20 cellular contexts compared by ENCODE assay signal in genomic region chr2:30191107-30191506, GRCh38. TPM values are rescaled to one million over a fixed set of nuclear protein-coding genes. Genes with fewer than 3 reads are reported as not detected.
DNase-seq lines count a peak whose midpoint lies in the region; FAIRE-seq and TF ChIP-seq lines count a peak whose summit lies in the region.
"Had no signal": no experiment of that assay in that cellular context is flagged by ENCODE, and none has a peak within 500 bp of the region (broad histone marks: within the 10 kb centered on the region; RNA-seq: fewer than 3 reads in every experiment).

No MANE protein-coding gene starts in this region.

- H3K4me3 ChIP-seq in CD8-positive, alpha-beta memory T cell (ENCODE audit: low read length): no peak overlapping the region
- H3K4me3 ChIP-seq in WERI-Rb-1 (ENCODE audit: low read depth, low read length): no peak overlapping the region
- H3K4me3 ChIP-seq in H1 (ENCODE audit: extremely low read depth in 1 of 4, insufficient read depth in 2 of 4, low read depth in 3 of 4, low read length in 4 of 4): no peak overlapping the region
- H3K4me3 ChIP-seq in stomach: no peak overlapping the region
- H3K4me3 ChIP-seq: BLaER1, GM12878 had no signal

- H2BK5ac ChIP-seq in H1 (ENCODE audit: low read depth, low read length): 0 out of 2 replicates have a peak overlapping the region, but pooled peaks have one; percentile 20

- FAIRE-seq in H1 (lab: Jason Lieb, UNC): no peak
- FAIRE-seq: GM12878, GM19239, H54 had no signal

- no peak overlapping the region for H2AFZ ChIP-seq in H1 (ENCODE audit: low read length)

- no peak overlapping the region for H3K56ac ChIP-seq in H1 (replicated peaks; ENCODE audit: insufficient read length, low read depth, low read length)

- no peaks in the 10 kb centered on the region for H3K36me3 ChIP-seq in CD8-positive, alpha-beta memory T cell (ENCODE audit: insufficient read depth, low read length)
- H3K36me3 ChIP-seq in WERI-Rb-1 (no peaks in the 10 kb centered on the region), H1 (ENCODE audit: control insufficient read depth in 2 of 4, insufficient read depth in 4 of 4, low read length in 3 of 4) (no peaks in the 10 kb centered on the region), stomach (no peaks in the 10 kb centered on the region)
- H3K36me3 ChIP-seq: BLaER1 had no signal

- no peak overlapping the region for H4K8ac ChIP-seq in H1 (ENCODE audit: extremely low read depth, insufficient read depth, low read length)

- peaks cover 0 to 2% (median 0%) of the 10 kb centered on the region in 3 donors for H3K36me3 Mint-ChIP-seq in CD8-positive, alpha-beta memory T cell
- no peaks in the 10 kb centered on the region for H3K36me3 Mint-ChIP-seq in progenitor cell of endocrine pancreas (ENCODE audit: insufficient read depth)
- H3K36me3 Mint-ChIP-seq: CD14-positive monocyte; CD4-positive, alpha-beta memory T cell had no signal

- no peak overlapping the region for H2AK5ac ChIP-seq in H1 (ENCODE audit: low read depth, low read length)

- H2BK120ac ChIP-seq in H1 (replicated peaks; ENCODE audit: low read depth, low read length): no peak overlapping the region

- H3K79me2 ChIP-seq in H1 (ENCODE audit: control insufficient read depth in 1 of 2, insufficient read depth in 2 of 2, low read length in 2 of 2): no peaks in the 10 kb centered on the region

- H3K4me3 Mint-ChIP-seq in CD8-positive, alpha-beta memory T cell: no peak overlapping the region
- H3K4me3 Mint-ChIP-seq in progenitor cell of endocrine pancreas (ENCODE audit: low read depth): no peak overlapping the region
- H3K4me3 Mint-ChIP-seq: CD14-positive monocyte; CD4-positive, alpha-beta memory T cell had no signal

- H3K9me3 ChIP-seq in CD8-positive, alpha-beta memory T cell (ENCODE audit: low read length): no peaks in the 10 kb centered on the region
- peaks cover 5% of the 10 kb centered on the region for H3K9me3 ChIP-seq in WERI-Rb-1 (ENCODE audit: severe bottlenecking)
- H3K9me3 ChIP-seq in H1 (ENCODE audit: insufficient read depth in 2 of 2, low read depth in 1 of 2, low read length in 1 of 2): no peaks in the 10 kb centered on the region
- no peaks in the 10 kb centered on the region for H3K9me3 ChIP-seq in stomach
- H3K9me3 ChIP-seq: BLaER1 had no signal

- no peaks in the 10 kb centered on the region for H4K20me1 ChIP-seq in H1 (replicated peaks in 1 of 2; ENCODE audit: control insufficient read depth in 1 of 2, insufficient read depth in 2 of 2, low read length in 2 of 2)
- H4K20me1 ChIP-seq: BLaER1 had no signal

- CTCF ChIA-PET in CD8-positive, alpha-beta memory T cell (lab: Charles Lee): no interaction called here
- CTCF ChIA-PET in H1 (lab: Charles Lee; ENCODE audit: partially characterized antibody): interaction anchor here (1.4 to 2.3 kb wide), 3 partner anchors 26 to 520 kb away, joined by 5 to 7 read pairs (median 6); no protein-coding TSS in a partner anchor

- TF ChIP-seq RAD21 in H1 (IDR thresholded peaks at IDR 0.05 in 1 of 2, conservative IDR thresholded peaks at IDR 0.05 in 1 of 2; ENCODE audit: low read depth in 2 of 2, low read length in 2 of 2): no peak

- 97% methylated on average over 10 of the region's 10 CpGs; no CpG with 5 or more reads in 1 of the 2 experiments for WGBS in H1 (ENCODE audit: extremely low coverage in 1 of 2, insufficient coverage in 1 of 2, insufficient read length in 1 of 2, insufficient replicate concordance in 2 of 2, low coverage in 1 of 2, low lambda C conversion rate in 2 of 2, missing lambda C conversion rate in 1 of 2), 2 experiments
- 92 to 96% (median 95%) methylated on average over 10 of the region's 10 CpGs for WGBS in stomach, 5 donors

- intact Hi-C loops in stomach (cut with DNase I; ENCODE audit: low total_unique reads): no loop called here

- H3K79me1 ChIP-seq in H1 (ENCODE audit: low read depth, low read length): no peaks in the 10 kb centered on the region

- H2BK15ac ChIP-seq in H1 (ENCODE audit: low read length): no peak overlapping the region

- H3K4me2 ChIP-seq in H1 (ENCODE audit: insufficient read depth in 1 of 2, low read depth in 2 of 2, low read length in 2 of 2): no peak overlapping the region
- H3K4me2 ChIP-seq: BLaER1 had no signal

- no peak overlapping the region for H2BK20ac ChIP-seq in H1 (ENCODE audit: low read length)

- H3K27me3 Mint-ChIP-seq in CD8-positive, alpha-beta memory T cell: peaks cover 0 to 3% of the 10 kb centered on the region in 2 donors
- peaks cover 20% of the 10 kb centered on the region for H3K27me3 Mint-ChIP-seq in progenitor cell of endocrine pancreas

- no peak overlapping the region for H3K9ac ChIP-seq in H1 (replicated peaks in 1 of 4; ENCODE audit: extremely low read depth in 1 of 4, low read depth in 3 of 4, low read length in 3 of 4)
- H3K9ac ChIP-seq: BLaER1 had no signal

- H3K18ac ChIP-seq in H1 (ENCODE audit: extremely low read depth, low read length): no peak overlapping the region

- TF ChIP-seq CTCF in WERI-Rb-1 (IDR thresholded peaks at IDR 0.05; ENCODE audit: low read depth, low read length) (no peak), H1 (IDR thresholded peaks at IDR 0.05; ENCODE audit: control extremely low read depth in 1 of 3, insufficient read depth in 1 of 3, low read depth in 1 of 3, low read length in 3 of 3) (no peak), stomach (IDR thresholded peaks at IDR 0.05) (no peak), progenitor cell of endocrine pancreas (IDR thresholded peaks at IDR 0.05; ENCODE audit: unreplicated experiment) (no peak)

- H3K27ac ChIP-seq in CD8-positive, alpha-beta memory T cell (ENCODE audit: low read depth, low read length): peak overlapping the region; percentile 31
- H3K27ac ChIP-seq in WERI-Rb-1 (no peak overlapping the region), H1 (ENCODE audit: low read depth, low read length) (no peak overlapping the region), stomach (no peak overlapping the region)
- H3K27ac ChIP-seq: BLaER1 had no signal

- no peaks in the 10 kb centered on the region for H3K27me3 ChIP-seq in CD8-positive, alpha-beta memory T cell (ENCODE audit: insufficient read depth, low read length, poor library complexity, severe bottlenecking)
- H3K27me3 ChIP-seq in WERI-Rb-1 (ENCODE audit: insufficient read depth, low read depth, severe bottlenecking): no peaks in the 10 kb centered on the region
- H3K27me3 ChIP-seq in H1 (replicated peaks in 1 of 4; ENCODE audit: control insufficient read depth in 3 of 4, extremely low read depth in 1 of 4, insufficient read depth in 3 of 4, low read length in 3 of 4): no peaks in the 10 kb centered on the region
- H3K27me3 ChIP-seq in stomach: no peaks in the 10 kb centered on the region
- H3K27me3 ChIP-seq: BLaER1 had no signal

- POLR2A ChIA-PET in CD8-positive, alpha-beta memory T cell (lab: Charles Lee): no interaction called here
- POLR2A ChIA-PET in H1 (lab: Charles Lee; ENCODE audit: partially characterized antibody): interaction anchor here (0.9 kb wide), 1 partner anchor 10 kb away, joined by 3 read pairs; no protein-coding TSS in a partner anchor

- H3K27ac Mint-ChIP-seq in CD8-positive, alpha-beta memory T cell: no peak overlapping the region
- no peak overlapping the region for H3K27ac Mint-ChIP-seq in progenitor cell of endocrine pancreas
- H3K27ac Mint-ChIP-seq: CD14-positive monocyte had no signal

- DNase-seq in CD8-positive, alpha-beta memory T cell: no peak
- DNase-seq in WERI-Rb-1: peak; percentile 3
- no peak for DNase-seq in H1 (ENCODE audit: low read depth in 1 of 2, low spot score in 2 of 2)
- peak; percentile 7 for DNase-seq in stomach
- DNase-seq in progenitor cell of endocrine pancreas (ENCODE audit: low spot score, unreplicated experiment): no peak
- DNase-seq in retina: no peak
- no peak for DNase-seq in activated T-cell treated with anti-CD3 and anti-CD28 coated beads for 4 hours
- DNase-seq: 8988T; CD4-positive, alpha-beta memory T cell; DMS 273 treated with DMSO at 0.1 percent for 48 hours; DMS53; DND-41; EL; HCEC 1CT had no signal

- H3K4me1 Mint-ChIP-seq in CD8-positive, alpha-beta memory T cell: no peaks in the 10 kb centered on the region
- H3K4me1 Mint-ChIP-seq in progenitor cell of endocrine pancreas (ENCODE audit: low read depth): peaks cover 4% of the 10 kb centered on the region

- TF ChIP-seq EP300 in H1 (IDR thresholded peaks at IDR 0.05; ENCODE audit: borderline replicate concordance in 1 of 2, low read depth in 2 of 2, low read length in 2 of 2): no peak
- no peak for TF ChIP-seq EP300 in stomach (IDR thresholded peaks at IDR 0.05)

- H4K91ac ChIP-seq in H1 (replicated peaks; ENCODE audit: insufficient read length, low read length): no peak overlapping the region

- TF ChIP-seq POLR2A in H1 (IDR thresholded peaks at IDR 0.05; ENCODE audit: control extremely low read depth in 1 of 2, low read depth in 2 of 2, low read length in 2 of 2): no peak
- TF ChIP-seq POLR2A in stomach (IDR thresholded peaks at IDR 0.05): no peak

- H2BK12ac ChIP-seq in H1 (ENCODE audit: low read depth, low read length): peak overlapping the region; percentile 75; the same call in 1 of the 2 replicates

- H3K9me3 Mint-ChIP-seq in CD8-positive, alpha-beta memory T cell: no peaks in the 10 kb centered on the region
- H3K9me3 Mint-ChIP-seq in progenitor cell of endocrine pancreas (ENCODE audit: low read depth): peaks cover 5% of the 10 kb centered on the region
- H3K9me3 Mint-ChIP-seq: CD4-positive, alpha-beta memory T cell had no signal

- no peaks in the 10 kb centered on the region for H3K4me1 ChIP-seq in CD8-positive, alpha-beta memory T cell (ENCODE audit: insufficient read depth, low read length)
- H3K4me1 ChIP-seq in H1 (replicated peaks in 1 of 4; ENCODE audit: control insufficient read depth in 3 of 4, insufficient read depth in 4 of 4, low read length in 3 of 4) (peaks cover 0 to 11% (median 3%) of the 10 kb centered on the region in 4 experiments; a peak in 3 of 7 replicates), stomach (no peaks in the 10 kb centered on the region)
- H3K4me1 ChIP-seq: BLaER1 had no signal

- H3K23ac ChIP-seq in H1 (ENCODE audit: insufficient read length): no peak overlapping the region

- H3K4ac ChIP-seq in H1 (replicated peaks; ENCODE audit: insufficient read length, low read depth, low read length): no peak overlapping the region

- H4K5ac ChIP-seq in H1 (ENCODE audit: insufficient read length, low read depth, low read length): no peak overlapping the region

- H3K23me2 ChIP-seq in H1 (ENCODE audit: low read depth, low read length): no peaks in the 10 kb centered on the region

- no peak overlapping the region for H3K14ac ChIP-seq in H1 (ENCODE audit: insufficient read length)

RNA-seq across cellular contexts. Expression of gene LBH, which starts 40.2 kb away (rescaled TPM):
- 100 to 1,000 TPM; 115 to 121 TPM for total RNA-seq in CD8-positive, alpha-beta memory T cell
- 156 TPM for polyA plus RNA-seq in CD8-positive, alpha-beta memory T cell
- 24.6 and 25.7 TPM in 2 replicates for total RNA-seq in H1 (2021; fragmentation: NEBNext Ultra II Directional; extraction: Animal tissue kit (Norgen Biotek cat#: 25700))
- polyA plus RNA-seq in H1 (2011; rRNA removed) (31.4 and 34.5 TPM in 2 replicates), stomach (10 to 100 TPM in 2 of 3 donors, 1 to 10 TPM in 1; 6.6 to 18.5 (median 15.4) TPM)
- polyA plus RNA-seq in H1 (2011; cell fraction: cytosol; rRNA removed): 26.7 TPM
- polyA plus RNA-seq in H1 (2011; cell fraction: nucleus; rRNA removed): 19.9 TPM
- polyA plus RNA-seq in H1 (2012, experiment 1 of 2): 17.6 to 23.3 TPM (median 20.0 TPM) in 4 replicates
- 20.6 TPM for polyA plus RNA-seq in H1 (2012, experiment 2 of 2)
- polyA plus RNA-seq in H1 (2013, experiment 1 of 2): 11.9 TPM
- polyA plus RNA-seq in H1 (2013, experiment 2 of 2): 12.4 TPM
- polyA minus RNA-seq in H1 (2011; rRNA and poly(A)+ RNA removed): 33.0 and 35.0 TPM in 2 replicates
- 33.3 TPM for polyA minus RNA-seq in H1 (2011; cell fraction: cytosol; rRNA and poly(A)+ RNA removed)
- 45.6 TPM for polyA minus RNA-seq in H1 (2011; cell fraction: nucleus; rRNA and poly(A)+ RNA removed)
- total RNA-seq in stomach (10 to 100 TPM in 4 of 5 donors, 1 to 10 TPM in 1; 7.1 to 39.8 (median 18.5) TPM), progenitor cell of endocrine pancreas (62.3 and 80.5 TPM in 2 replicates)
- total RNA-seq: G401 had no signal

RNA-seq across cellular contexts. Expression of gene YPEL5, which starts 44.3 kb away (rescaled TPM):
- total RNA-seq in CD8-positive, alpha-beta memory T cell: 10 to 100 TPM; 35.7 to 38.3 TPM
- polyA plus RNA-seq in CD8-positive, alpha-beta memory T cell: 119 TPM
- 28.0 and 28.6 TPM in 2 replicates for total RNA-seq in H1 (2021; fragmentation: NEBNext Ultra II Directional; extraction: Animal tissue kit (Norgen Biotek cat#: 25700))
- 17.2 and 18.5 TPM in 2 replicates for polyA plus RNA-seq in H1 (2011; rRNA removed)
- polyA plus RNA-seq in H1 (2011; cell fraction: cytosol; rRNA removed): 25.3 TPM
- 13.2 TPM for polyA plus RNA-seq in H1 (2011; cell fraction: nucleus; rRNA removed)
- polyA plus RNA-seq in H1 (2012, experiment 1 of 2): 22.2 to 29.4 TPM (median 26.5 TPM) in 4 replicates
- 2.4 TPM for polyA plus RNA-seq in H1 (2012, experiment 2 of 2)
- 15.7 TPM for polyA plus RNA-seq in H1 (2013, experiment 1 of 2)
- 15.6 TPM for polyA plus RNA-seq in H1 (2013, experiment 2 of 2)
- 37.0 and 43.2 TPM in 2 replicates for polyA minus RNA-seq in H1 (2011; rRNA and poly(A)+ RNA removed)
- polyA minus RNA-seq in H1 (2011; cell fraction: cytosol; rRNA and poly(A)+ RNA removed): 10.8 TPM
- 14.4 TPM for polyA minus RNA-seq in H1 (2011; cell fraction: nucleus; rRNA and poly(A)+ RNA removed)
- total RNA-seq in stomach: 100 to 1,000 TPM in 2 of 5 donors, 10 to 100 TPM in 3; 17.7 to 192 (median 72.4) TPM
- polyA plus RNA-seq in stomach: 100 to 1,000 TPM in 1 of 3 donors, 10 to 100 TPM in 2; 53.6 to 103 (median 63.4) TPM
- 63.6 and 65.4 TPM in 2 replicates for total RNA-seq in progenitor cell of endocrine pancreas

Comparison
In these comparisons a context has a peak if more than half of its experiments do, and no peak if none do; other contexts are left out.
1. DNase-seq: peak in WERI-Rb-1 (single experiment) and stomach (single experiment); none in CD8-positive, alpha-beta memory T cell (0 of 5), H1 (0 of 2), progenitor cell of endocrine pancreas (single experiment), retina (single experiment) and activated T-cell treated with anti-CD3 and anti-CD28 coated beads for 4 hours (single experiment).